Comparison of ENCODE assay signal across 1 cellular context in genomic region chr1:145978860-145979745, GRCh38.
TF ChIP-seq lines count a peak whose summit lies in the region.

No MANE protein-coding gene starts in this region.

TF ChIP-seq in K562, 482 proteins besides CTCF, POLR2A, EP300 and RAD21 (continues in another document):
- peak; percentile 5 for TF ChIP-seq TAF1 (IDR thresholded peaks at IDR 0.05; ENCODE audit: control insufficient read depth, extremely low read depth, insufficient read depth, low read length, severe bottlenecking)
- TF ChIP-seq MTA2 (IDR thresholded peaks at IDR 0.05; ENCODE audit: low read depth), result peak; percentile 28; the same call in 1 of the 2 replicates
- peak; percentile 34 for TF ChIP-seq KDM5B (IDR thresholded peaks at IDR 0.05; ENCODE audit: insufficient replicate concordance, low read depth, low read length)
- 0 out of 2 replicates have a peak, but pooled peaks have one; percentile 70 for TF ChIP-seq ATF6 (CRISPR knock-in tag; IDR thresholded peaks at IDR 0.05)
- peak; percentile 36 to 50 for TF ChIP-seq E2F6 (IDR thresholded peaks at IDR 0.05; ENCODE audit: borderline replicate concordance in 1 of 2, extremely low read depth in 1 of 2, insufficient read depth in 1 of 2, insufficient read length in 1 of 2, low read depth in 1 of 2, low read length in 1 of 2, poor library complexity in 1 of 2, severe bottlenecking in 1 of 2)
- peak; percentile 55; the same call in 1 of the 2 replicates for TF ChIP-seq FOXO4 (CRISPR knock-in tag; IDR thresholded peaks at IDR 0.05)
- TF ChIP-seq PHF8 (IDR thresholded peaks at IDR 0.05; ENCODE audit: borderline replicate concordance, low read length), result peak; percentile 26; the same call in 1 of the 2 replicates
- peak; percentile 94 for TF ChIP-seq AFF4 (CRISPR knock-in tag; IDR thresholded peaks at IDR 0.05)
- TF ChIP-seq KDM2B (CRISPR knock-in tag; IDR thresholded peaks at IDR 0.05), result no peak
- peak; percentile 97 to 98 for TF ChIP-seq MNT (conservative IDR thresholded peaks at IDR 0.05)
- peak; percentile 88 for TF ChIP-seq ESRRA (IDR thresholded peaks at IDR 0.05; ENCODE audit: borderline replicate concordance, low read depth)
- TF ChIP-seq TCF3 (CRISPR knock-in tag; IDR thresholded peaks at IDR 0.05), result 0 out of 2 replicates have a peak, but pooled peaks have one; percentile 27
- TF ChIP-seq TAF9B (IDR thresholded peaks at IDR 0.05; ENCODE audit: partially characterized antibody), result peak; percentile 86
- TF ChIP-seq TOE1 (IDR thresholded peaks at IDR 0.05; ENCODE audit: borderline replicate concordance), result peak; percentile 16; the same call in 1 of the 2 replicates
- no peak for TF ChIP-seq TOE1 (CRISPR knock-in tag; IDR thresholded peaks at IDR 0.05; ENCODE audit: borderline replicate concordance, low read depth)
- TF ChIP-seq ZNF445 (CRISPR knock-in tag; IDR thresholded peaks at IDR 0.05; ENCODE audit: low read depth), result 0 out of 2 replicates have a peak, but pooled peaks have one; percentile 46
- no peak for TF ChIP-seq PTRF (tag; IDR thresholded peaks at IDR 0.05)
- 0 out of 2 replicates have a peak, but pooled peaks have one; percentile 31 for TF ChIP-seq NFE2 (IDR thresholded peaks at IDR 0.05; ENCODE audit: low read depth)
- peak in 1 of 2 experiments; percentile 66; a peak in 2 of 4 replicates for TF ChIP-seq ZNF639 (CRISPR knock-in tag; conservative IDR thresholded peaks at IDR 0.05 in 1 of 2, IDR thresholded peaks at IDR 0.05 in 1 of 2)
- TF ChIP-seq ZNF583 (CRISPR knock-in tag; IDR thresholded peaks at IDR 0.05), result 0 out of 2 replicates have a peak, but pooled peaks have one; percentile 63
- TF ChIP-seq SREBF2 (CRISPR knock-in tag; IDR thresholded peaks at IDR 0.05), result 0 out of 2 replicates have a peak, but pooled peaks have one; percentile 14
- TF ChIP-seq SUPT5H (IDR thresholded peaks at IDR 0.05), result peak; percentile 54; the same call in 1 of the 2 replicates
- TF ChIP-seq BMI1 (IDR thresholded peaks at IDR 0.05; ENCODE audit: low read length), result no peak
- TF ChIP-seq ZNF586 (CRISPR knock-in tag; conservative IDR thresholded peaks at IDR 0.05), result no peak
- peak; percentile 12 for TF ChIP-seq C11orf30 (IDR thresholded peaks at IDR 0.05; ENCODE audit: low read depth)
- 0 out of 2 replicates have a peak, but pooled peaks have one; percentile 25 for TF ChIP-seq ZNF354B (CRISPR knock-in tag; IDR thresholded peaks at IDR 0.05)
- TF ChIP-seq SIN3A (IDR thresholded peaks at IDR 0.05; ENCODE audit: borderline replicate concordance in 2 of 2, control insufficient read depth in 1 of 2, low read depth in 2 of 2, low read length in 2 of 2), result peak; percentile 1 to 85; a peak in 1 of 4 replicates
- TF ChIP-seq ARID4B (CRISPR knock-in tag; IDR thresholded peaks at IDR 0.05), result 0 out of 2 replicates have a peak, but pooled peaks have one; percentile 19
- peak; percentile 75 for TF ChIP-seq CTCFL (IDR thresholded peaks at IDR 0.05; ENCODE audit: borderline replicate concordance, insufficient read depth, low read depth, low read length, poor library complexity, severe bottlenecking)
- TF ChIP-seq E2F4 (CRISPR knock-in tag; IDR thresholded peaks at IDR 0.05; ENCODE audit: low read depth), result no peak
- TF ChIP-seq ZNF212 (CRISPR knock-in tag; IDR thresholded peaks at IDR 0.05), result 0 out of 2 replicates have a peak, but pooled peaks have one; percentile 27
- TF ChIP-seq ZNF263 (CRISPR knock-in tag; IDR thresholded peaks at IDR 0.05; ENCODE audit: borderline replicate concordance), result peak; percentile 36; the same call in 1 of the 2 replicates
- TF ChIP-seq SP1 (CRISPR knock-in tag; IDR thresholded peaks at IDR 0.05), result peak; percentile 68
- peak; percentile 73 for TF ChIP-seq TBP (optimal IDR thresholded peaks at IDR 0.05; ENCODE audit: low read depth, low read length)
- TF ChIP-seq IRF9 (tag; IDR thresholded peaks at IDR 0.05), result peak; percentile 70
